In genomic region chr11:64622681-64623080, GRCh38 we compare ENCODE assay signal across 37 cellular contexts. TPM values are rescaled to one million over a fixed set of nuclear protein-coding genes. Genes with fewer than 3 reads are reported as not detected.
"Had no signal": no experiment of that assay in that cellular context is flagged by ENCODE, and none has a peak within 500 bp of the region (broad histone marks: within the 10 kb centered on the region; RNA-seq: fewer than 3 reads in every experiment).

No MANE protein-coding gene starts in this region.

- H3K4me1 ChIP-seq: ascending aorta, foreskin keratinocyte had no signal

- H3K9me3 ChIP-seq: ascending aorta, esophagus muscularis mucosa, gastroesophageal sphincter had no signal

- H3K36me3 ChIP-seq: brain microvascular endothelial cell, esophagus muscularis mucosa, gastroesophageal sphincter had no signal

- DNase-seq: activated CD4-positive, alpha-beta memory T cell treated with anti-CD3 and anti-CD28 coated beads for 36 hours; activated CD4-positive, alpha-beta T cell treated with anti-CD3 and anti-CD28 coated beads for 36 hours; activated CD4-positive, alpha-beta T cell treated with anti-CD3 and anti-CD28 coated beads, Interleukin-2, amount 10 ng/mL, durations not matched to agents 24 days and 14 days; activated CD4-positive, CD25-positive, alpha-beta regulatory T cell; activated CD4-positive, CD25-positive, alpha-beta regulatory T cell treated with anti-CD3 and anti-CD28 coated beads, Interleukin-2, amount 50 U/mL, for 72 hours; activated CD8-positive, alpha-beta memory T cell treated with anti-CD3 and anti-CD28 coated beads, Interleukin-2, amount 10 ng/mL, durations not matched to agents 7 days and 5 days; activated CD8-positive, alpha-beta memory T cell treated with anti-CD3 and anti-CD28 coated beads, Interleukin-2, amount 50 U/mL, for 4 hours; activated CD8-positive, alpha-beta T cell treated with anti-CD3 and anti-CD28 coated beads, Interleukin-2, amount 10 ng/mL, durations not matched to agents 7 days and 5 days; activated effector memory CD4-positive, alpha-beta T cell treated with anti-CD3 and anti-CD28 coated beads, Interleukin-2, amount 50 U/mL, for 16 hours; activated naive CD4-positive, alpha-beta T cell treated with anti-CD3 and anti-CD28 coated beads for 36 hours; activated naive CD8-positive, alpha-beta T cell treated with anti-CD3 and anti-CD28 coated beads for 36 hours; activated T-cell treated with anti-CD3 and anti-CD28 coated beads, Interleukin-2, amount 50 U/mL, for 1 hour; activated T-cell treated with anti-CD3 and anti-CD28 coated beads, Interleukin-2, amount 50 U/mL, for 48 hours; brain microvascular endothelial cell; dorsolateral prefrontal cortex; effector memory CD4-positive, alpha-beta T cell; erythroblast; foreskin keratinocyte; T-helper 1 cell; T-helper 17 cell; T1000; WERI-Rb-1 had no signal

- H3K4me3 ChIP-seq: ascending aorta, coronary artery, dorsolateral prefrontal cortex, esophagus muscularis mucosa, gastroesophageal sphincter had no signal

- H3K27me3 Mint-ChIP-seq: activated CD4-positive, alpha-beta memory T cell treated with anti-CD3 and anti-CD28 coated beads for 36 hours; activated CD4-positive, alpha-beta T cell treated with anti-CD3 and anti-CD28 coated beads for 36 hours; activated CD4-positive, alpha-beta T cell treated with anti-CD3 and anti-CD28 coated beads, Interleukin-2, amount 10 ng/mL, durations not matched to agents 24 days and 14 days; activated CD8-positive, alpha-beta memory T cell treated with anti-CD3 and anti-CD28 coated beads, Interleukin-2, amount 10 ng/mL, durations not matched to agents 7 days and 5 days; activated naive CD4-positive, alpha-beta T cell treated with anti-CD3 and anti-CD28 coated beads, Interleukin-2, amount 50 U/mL, for 24 hours; activated naive CD8-positive, alpha-beta T cell treated with anti-CD3 and anti-CD28 coated beads for 36 hours; central memory CD8-positive, alpha-beta T cell; T-helper 17 cell had no signal

- FAIRE-seq: bronchial epithelial cell had no signal

- H3K4me3 Mint-ChIP-seq: activated CD4-positive, alpha-beta memory T cell treated with anti-CD3 and anti-CD28 coated beads for 36 hours; activated CD4-positive, alpha-beta T cell treated with anti-CD3 and anti-CD28 coated beads for 36 hours; activated CD4-positive, alpha-beta T cell treated with anti-CD3 and anti-CD28 coated beads, Interleukin-2, amount 10 ng/mL, durations not matched to agents 24 days and 14 days; activated CD8-positive, alpha-beta memory T cell treated with anti-CD3 and anti-CD28 coated beads, Interleukin-2, amount 10 ng/mL, durations not matched to agents 7 days and 5 days; activated CD8-positive, alpha-beta T cell treated with anti-CD3 and anti-CD28 coated beads, Interleukin-2, amount 10 ng/mL, durations not matched to agents 7 days and 5 days; activated naive CD4-positive, alpha-beta T cell treated with anti-CD3 and anti-CD28 coated beads for 36 hours; activated naive CD4-positive, alpha-beta T cell treated with anti-CD3 and anti-CD28 coated beads, Interleukin-2, amount 50 U/mL, for 24 hours; activated naive CD8-positive, alpha-beta T cell treated with anti-CD3 and anti-CD28 coated beads for 36 hours; activated T-helper 1 cell treated with anti-CD3 and anti-CD28 coated beads, Interleukin-12 subunit alpha, Interleukin-12 subunit beta, Interleukin-2, Interleukin-4 antibody, amounts not matched to agents 30 ng/mL and 10 ng/mL and 1 ng/mL, durations not matched to agents 14 hours and 24 hours and 36 hours; central memory CD8-positive, alpha-beta T cell; dendritic cell treated with granulocyte-macrophage colony-stimulating factor and Interleukin-4, amounts not matched to agents 40 ng/mL and 50 ng/mL, for 4 days; T-helper 17 cell; T-helper 2 cell treated with Interferon-gamma antibody and Interleukin-4, amounts not matched to agents 5 μg/mL and 100 μg/mL, for 36 hours had no signal

- H3K27ac ChIP-seq: ascending aorta, brain microvascular endothelial cell, coronary artery, esophagus muscularis mucosa, foreskin keratinocyte, gastroesophageal sphincter, WERI-Rb-1 had no signal

- ATAC-seq: activated CD4-positive, alpha-beta T cell treated with anti-CD3 and anti-CD28 coated beads for 36 hours; activated CD8-positive, alpha-beta memory T cell treated with anti-CD3 and anti-CD28 coated beads, Interleukin-2, amount 10 ng/mL, durations not matched to agents 7 days and 5 days; activated CD8-positive, alpha-beta T cell treated with anti-CD3 and anti-CD28 coated beads, Interleukin-2, amount 10 ng/mL, durations not matched to agents 7 days and 5 days; foreskin keratinocyte; gastroesophageal sphincter; T-helper 17 cell had no signal

- H3K4me1 Mint-ChIP-seq: activated CD4-positive, alpha-beta T cell treated with anti-CD3 and anti-CD28 coated beads, Interleukin-2, amount 10 ng/mL, durations not matched to agents 24 days and 14 days; activated naive CD8-positive, alpha-beta T cell treated with anti-CD3 and anti-CD28 coated beads for 36 hours had no signal

- H3K27ac Mint-ChIP-seq: activated CD4-positive, alpha-beta memory T cell treated with anti-CD3 and anti-CD28 coated beads for 36 hours; activated CD4-positive, alpha-beta T cell treated with anti-CD3 and anti-CD28 coated beads for 36 hours; activated CD4-positive, alpha-beta T cell treated with anti-CD3 and anti-CD28 coated beads, Interleukin-2, amount 10 ng/mL, durations not matched to agents 24 days and 14 days; activated CD8-positive, alpha-beta memory T cell treated with anti-CD3 and anti-CD28 coated beads, Interleukin-2, amount 10 ng/mL, durations not matched to agents 7 days and 5 days; activated CD8-positive, alpha-beta T cell treated with anti-CD3 and anti-CD28 coated beads, Interleukin-2, amount 10 ng/mL, durations not matched to agents 7 days and 5 days; activated naive CD4-positive, alpha-beta T cell treated with anti-CD3 and anti-CD28 coated beads for 36 hours; activated naive CD4-positive, alpha-beta T cell treated with anti-CD3 and anti-CD28 coated beads, Interleukin-2, amount 50 U/mL, for 24 hours; activated naive CD8-positive, alpha-beta T cell treated with anti-CD3 and anti-CD28 coated beads for 36 hours; activated T-helper 1 cell treated with anti-CD3 and anti-CD28 coated beads, Interleukin-12 subunit alpha, Interleukin-12 subunit beta, Interleukin-2, Interleukin-4 antibody, amounts not matched to agents 30 ng/mL and 10 ng/mL and 1 ng/mL, durations not matched to agents 14 hours and 24 hours and 36 hours; activated T-helper 2 cell treated with anti-CD3 and anti-CD28 coated beads, Interferon-gamma antibody, Interleukin-2, Interleukin-4, amounts not matched to agents 10 μg/mL and 5 μg/mL and 100 μg/mL, durations not matched to agents 14 hours and 24 hours and 36 hours; T-helper 17 cell; T-helper 2 cell treated with Interferon-gamma antibody and Interleukin-4, amounts not matched to agents 5 μg/mL and 100 μg/mL, for 36 hours had no signal

- H3K36me3 Mint-ChIP-seq: activated CD4-positive, alpha-beta memory T cell treated with anti-CD3 and anti-CD28 coated beads for 36 hours; activated CD8-positive, alpha-beta memory T cell treated with anti-CD3 and anti-CD28 coated beads, Interleukin-2, amount 10 ng/mL, durations not matched to agents 7 days and 5 days; activated naive CD4-positive, alpha-beta T cell treated with anti-CD3 and anti-CD28 coated beads, Interleukin-2, amount 50 U/mL, for 24 hours; activated naive CD8-positive, alpha-beta T cell treated with anti-CD3 and anti-CD28 coated beads for 36 hours had no signal

- H3K9me3 Mint-ChIP-seq: activated CD4-positive, alpha-beta memory T cell treated with anti-CD3 and anti-CD28 coated beads for 36 hours; activated CD4-positive, alpha-beta T cell treated with anti-CD3 and anti-CD28 coated beads, Interleukin-2, amount 10 ng/mL, durations not matched to agents 24 days and 14 days; activated naive CD4-positive, alpha-beta T cell treated with anti-CD3 and anti-CD28 coated beads for 36 hours; activated naive CD4-positive, alpha-beta T cell treated with anti-CD3 and anti-CD28 coated beads, Interleukin-2, amount 50 U/mL, for 24 hours; activated naive CD8-positive, alpha-beta T cell treated with anti-CD3 and anti-CD28 coated beads for 36 hours; activated T-helper 1 cell treated with anti-CD3 and anti-CD28 coated beads, Interleukin-12 subunit alpha, Interleukin-12 subunit beta, Interleukin-2, Interleukin-4 antibody, amounts not matched to agents 30 ng/mL and 10 ng/mL and 1 ng/mL, durations not matched to agents 14 hours and 24 hours and 36 hours; activated T-helper 2 cell treated with anti-CD3 and anti-CD28 coated beads, Interferon-gamma antibody, Interleukin-2, Interleukin-4, amounts not matched to agents 10 μg/mL and 5 μg/mL and 100 μg/mL, durations not matched to agents 14 hours and 24 hours and 36 hours; central memory CD8-positive, alpha-beta T cell; dendritic cell treated with granulocyte-macrophage colony-stimulating factor and Interleukin-4, amounts not matched to agents 40 ng/mL and 50 ng/mL, for 4 days; T-helper 2 cell treated with Interferon-gamma antibody and Interleukin-4, amounts not matched to agents 5 μg/mL and 100 μg/mL, for 36 hours had no signal

- H3K27me3 ChIP-seq: ascending aorta, brain microvascular endothelial cell, dorsolateral prefrontal cortex, esophagus muscularis mucosa, gastroesophageal sphincter had no signal

RNA-seq across cellular contexts. Expression of gene SLC22A12, which starts 31.7 kb away (rescaled TPM):
- total RNA-seq: activated CD4-positive, alpha-beta memory T cell treated with anti-CD3 and anti-CD28 coated beads for 36 hours; activated CD4-positive, alpha-beta T cell treated with anti-CD3 and anti-CD28 coated beads for 36 hours; activated CD4-positive, alpha-beta T cell treated with anti-CD3 and anti-CD28 coated beads, Interleukin-2, amount 10 ng/mL, durations not matched to agents 24 days and 14 days; activated CD8-positive, alpha-beta memory T cell treated with anti-CD3 and anti-CD28 coated beads for 36 hours; activated CD8-positive, alpha-beta memory T cell treated with anti-CD3 and anti-CD28 coated beads, Interleukin-2, amount 10 ng/mL, durations not matched to agents 7 days and 5 days; activated CD8-positive, alpha-beta T cell treated with anti-CD3 and anti-CD28 coated beads, Interleukin-2, amount 10 ng/mL, durations not matched to agents 7 days and 5 days; activated naive CD4-positive, alpha-beta T cell treated with anti-CD3 and anti-CD28 coated beads for 36 hours; activated naive CD8-positive, alpha-beta T cell treated with anti-CD3 and anti-CD28 coated beads for 36 hours; activated T-helper 1 cell treated with anti-CD3 and anti-CD28 coated beads, Interleukin-12 subunit alpha, Interleukin-12 subunit beta, Interleukin-2, Interleukin-4 antibody, amounts not matched to agents 30 ng/mL and 10 ng/mL and 1 ng/mL, durations not matched to agents 14 hours and 24 hours and 36 hours; activated T-helper 2 cell treated with anti-CD3 and anti-CD28 coated beads, Interferon-gamma antibody, Interleukin-2, Interleukin-4, amounts not matched to agents 10 μg/mL and 5 μg/mL and 100 μg/mL, durations not matched to agents 14 hours and 24 hours and 36 hours; ascending aorta; bronchial epithelial cell; cardiac septum; cerebellum; dorsolateral prefrontal cortex; esophagus muscularis mucosa; foreskin keratinocyte; gastroesophageal sphincter; glomerular endothelial cell; T-helper 17 cell had no signal
